Comparison of ENCODE assay signal across 1 cellular context in genomic region chr1:38004284-38005101, GRCh38.
TF ChIP-seq lines count a peak whose summit lies in the region.

No MANE protein-coding gene starts in this region.

TF ChIP-seq in K562, 482 proteins besides CTCF, POLR2A, EP300 and RAD21 (continued from another document and continues in another):
- TF ChIP-seq ZBTB40 (IDR thresholded peaks at IDR 0.05) (peak; percentile 64; the same call in 1 of the 2 replicates), ZBTB40 (CRISPR knock-in tag; IDR thresholded peaks at IDR 0.05) (no peak), SAP30 (IDR thresholded peaks at IDR 0.05; ENCODE audit: borderline replicate concordance, insufficient read depth, low read depth, low read length, poor library complexity, severe bottlenecking) (peak; percentile 37), ZFP30 (CRISPR knock-in tag; IDR thresholded peaks at IDR 0.05; ENCODE audit: borderline replicate concordance) (no peak), NR4A1 (CRISPR knock-in tag; IDR thresholded peaks at IDR 0.05) (no peak; the same call in 1 of the 2 replicates), NR4A1 (tag; IDR thresholded peaks at IDR 0.05) (no peak), ZNF398 (CRISPR knock-in tag; IDR thresholded peaks at IDR 0.05) (no peak), ZNF512 (tag; IDR thresholded peaks at IDR 0.05) (no peak), HIVEP1 (CRISPR knock-in tag; IDR thresholded peaks at IDR 0.05) (no peak), POLR2B (IDR thresholded peaks at IDR 0.05; ENCODE audit: low read depth, partially characterized antibody) (peak; percentile 41), RBM14 (IDR thresholded peaks at IDR 0.05; ENCODE audit: borderline replicate concordance, insufficient read depth, low read depth, low read length) (no peak), PRDM10 (IDR thresholded peaks at IDR 0.05; ENCODE audit: partially characterized antibody) (peak; percentile 84), EZH2 (IDR thresholded peaks at IDR 0.05; ENCODE audit: borderline replicate concordance, low read depth, low read length) (no peak), SMC3 (conservative IDR thresholded peaks at IDR 0.05; ENCODE audit: insufficient read depth, low read depth, low read length) (no peak; the same call in 1 of the 2 replicates), SMARCA4 (IDR thresholded peaks at IDR 0.05) (0 out of 2 replicates have a peak, but pooled peaks have one; percentile 40), ETS1 (conservative IDR thresholded peaks at IDR 0.05; ENCODE audit: control insufficient read depth, low read depth, low read length) (peak; percentile 51; the same call in 1 of the 2 replicates), ZBTB43 (CRISPR knock-in tag; IDR thresholded peaks at IDR 0.05) (no peak), ARID4B (CRISPR knock-in tag; IDR thresholded peaks at IDR 0.05) (peak; percentile 57; the same call in 1 of the 2 replicates), ZFX (CRISPR knock-in tag; IDR thresholded peaks at IDR 0.05) (peak; percentile 53), ZBTB9 (CRISPR knock-in tag; IDR thresholded peaks at IDR 0.05) (peak; percentile 76), KDM5B (IDR thresholded peaks at IDR 0.05; ENCODE audit: insufficient replicate concordance, low read depth, low read length) (peak; percentile 27), PCBP2 (IDR thresholded peaks at IDR 0.05; ENCODE audit: low read depth, low read length, poor library complexity, severe bottlenecking) (no peak), TBL1XR1 (IDR thresholded peaks at IDR 0.05; ENCODE audit: low read length in 2 of 2) (no peak), GATAD2A (IDR thresholded peaks at IDR 0.05) (no peak; the same call in 1 of the 2 replicates), POU5F1 (IDR thresholded peaks at IDR 0.05; ENCODE audit: borderline replicate concordance, low read depth, low read length, partially characterized antibody) (no peak), ZKSCAN8 (CRISPR knock-in tag; IDR thresholded peaks at IDR 0.05) (no peak), ZSCAN29 (IDR thresholded peaks at IDR 0.05) (no peak), ARID2 (IDR thresholded peaks at IDR 0.05) (0 out of 2 replicates have a peak, but pooled peaks have one; percentile 16), CBFB (CRISPR knock-in tag; IDR thresholded peaks at IDR 0.05) (0 out of 2 replicates have a peak, but pooled peaks have one; percentile 57)
